10 cellular contexts compared by ENCODE assay signal in genomic region chr12:108643941-108644742, GRCh38. TPM values are rescaled to one million over a fixed set of nuclear protein-coding genes. Genes with fewer than 3 reads are reported as not detected.
DNase-seq lines count a peak whose midpoint lies in the region; ATAC-seq, FAIRE-seq and TF ChIP-seq lines count a peak whose summit lies in the region.
"Had no signal": no experiment of that assay in that cellular context is flagged by ENCODE, and none has a peak within 500 bp of the region (broad histone marks: within the 10 kb centered on the region; RNA-seq: fewer than 3 reads in every experiment).

No MANE protein-coding gene starts in this region.

- DNase-seq in HT1080 (ENCODE audit: low read depth) = peak; percentile 78
- DNase-seq in caudate nucleus (lab: John Stamatoyannopoulos, UW) = peak in 14 of 61 donors; percentile 16 to 56 (median 37)
- DNase-seq in right lobe of liver = peak in 2 of 3 donors; percentile 43 to 67
- peak in 24 of 49 donors; percentile 13 to 76 (median 55) for DNase-seq in substantia nigra (lab: John Stamatoyannopoulos, UW)
- DNase-seq in Karpas-422 = no peak
- no peak for DNase-seq in islet precursor cell
- DNase-seq in urothelium cell line (ENCODE audit: low spot score) = no peak
- no peak for DNase-seq in stimulated activated naive CD4-positive, alpha-beta T cell (lab: John Stamatoyannopoulos, UW)
- DNase-seq: activated CD4-positive, alpha-beta T cell treated with anti-CD3 and anti-CD28 coated beads for 4 hours had no signal

- intact Hi-C loops in right lobe of liver (cut with DNase I) = no loop called here

- no peak overlapping the region for H2AFZ ChIP-seq in Karpas-422 (ENCODE audit: low read length)

- H3K36me3 ChIP-seq in right lobe of liver (peaks cover 0 to 13% (median 5%) of the 10 kb centered on the region in 4 donors), Karpas-422 (ENCODE audit: insufficient read depth, low read length) (no peaks in the 10 kb centered on the region)

- H3K9me3 ChIP-seq in right lobe of liver (no peaks in the 10 kb centered on the region), Karpas-422 (ENCODE audit: low read length) (no peaks in the 10 kb centered on the region)
- H3K9me3 ChIP-seq: vagina had no signal

- FAIRE-seq in urothelium cell line (lab: Jason Lieb, UNC) = no peak

- H3K27me3 ChIP-seq in right lobe of liver (no peaks in the 10 kb centered on the region), Karpas-422 (ENCODE audit: low read length) (no peaks in the 10 kb centered on the region)
- H3K27me3 ChIP-seq: vagina had no signal

- H3K4me2 ChIP-seq in Karpas-422 (ENCODE audit: low read depth, low read length, poor library complexity, severe bottlenecking) = no peak overlapping the region

- H3K9ac ChIP-seq in Karpas-422 (ENCODE audit: low read length) = no peak overlapping the region

- no peaks in the 10 kb centered on the region for H4K20me1 ChIP-seq in Karpas-422 (ENCODE audit: insufficient read depth, low read depth, low read length)

- peak; percentile 42 to 89 (median 67) for ATAC-seq in right lobe of liver

- no peaks in the 10 kb centered on the region for H3K79me2 ChIP-seq in Karpas-422 (ENCODE audit: low read length)

- WGBS in right lobe of liver (ENCODE audit: insufficient coverage, low coverage, low lambda C conversion rate, missing lambda C conversion rate) = 29% methylated on average over 17 of the region's 17 CpGs

- TF ChIP-seq CTCF in right lobe of liver (IDR thresholded peaks at IDR 0.05) = no peak

- peak overlapping the region; percentile 52 for H3K27ac ChIP-seq in caudate nucleus (ENCODE audit: low read depth, low read length)
- H3K27ac ChIP-seq in right lobe of liver = peak overlapping the region in 1 of 3 donors; percentile 9
- peak overlapping the region; percentile 7 for H3K27ac ChIP-seq in substantia nigra (ENCODE audit: low read depth, low read length, poor library complexity, severe bottlenecking)
- H3K27ac ChIP-seq in Karpas-422 (ENCODE audit: low read length) = no peak overlapping the region
- H3K27ac ChIP-seq: vagina had no signal

- H3K4me3 ChIP-seq in right lobe of liver (no peak overlapping the region), Karpas-422 (ENCODE audit: low read length) (no peak overlapping the region)
- H3K4me3 ChIP-seq: vagina had no signal

- TF ChIP-seq POLR2A in right lobe of liver (IDR thresholded peaks at IDR 0.05) = no peak

- H3K9me2 ChIP-seq in Karpas-422 (replicated peaks; ENCODE audit: insufficient read depth, low read length) = no peaks in the 10 kb centered on the region

- H3K4me1 ChIP-seq in right lobe of liver (peaks cover 0 to 15% (median 2%) of the 10 kb centered on the region in 4 donors), Karpas-422 (ENCODE audit: low read length) (peaks cover 54% of the 10 kb centered on the region)

RNA-seq across cellular contexts. Expression of gene SELPLG, which starts 10.4 kb away (rescaled TPM):
- 1.1 TPM in 1 of 2 replicates, not detected in the other for total RNA-seq in HT1080 (2014; rRNA removed; shearing (Covaris generic))
- 0.17 and 0.20 TPM in 2 replicates for polyA plus RNA-seq in HT1080 (2015; cell fraction: cytosol; rRNA removed)
- 0.23 TPM in 1 of 2 replicates, not detected in the other for polyA plus RNA-seq in HT1080 (2015; cell fraction: nucleus; rRNA removed)
- 1 to 10 TPM; 1.5 to 6.0 (median 3.1) TPM for total RNA-seq in right lobe of liver
- total RNA-seq in Karpas-422 (2014; rRNA removed; shearing (Covaris generic); ENCODE audit: low replicate concordance) = 0.97 and 2.5 TPM in 2 replicates

RNA-seq across cellular contexts. Expression of gene TMEM119, which starts 46.3 kb away (rescaled TPM):
- total RNA-seq in HT1080 (2014; rRNA removed; shearing (Covaris generic)) = 0.03 and 0.23 TPM in 2 replicates
- polyA plus RNA-seq in HT1080 (2015; cell fraction: cytosol; rRNA removed) = 0.06 TPM in 1 of 2 replicates, not detected in the other
- polyA plus RNA-seq in HT1080 (2015; cell fraction: nucleus; rRNA removed) = 0.05 TPM in 1 of 2 replicates, not detected in the other
- total RNA-seq in right lobe of liver = under 1 TPM in 4 of 6 experiments, not detected in 2; 0.09 to 0.38 (median 0.22) TPM
- not detected in 2 replicates for total RNA-seq in Karpas-422 (2014; rRNA removed; shearing (Covaris generic); ENCODE audit: low replicate concordance)

Comparison
In these comparisons a context has a peak if more than half of its experiments do, and no peak if none do; other contexts are left out.
1. DNase-seq: peak in HT1080 (single experiment) and right lobe of liver (2 of 3); none in Karpas-422 (single experiment), islet precursor cell (single experiment), urothelium cell line (single experiment) and stimulated activated naive CD4-positive, alpha-beta T cell (0 of 6).